Comparison of ENCODE assay signal across 22 cellular contexts in genomic region chr3:181797431-181797830, GRCh38.
DNase-seq lines count a peak whose midpoint lies in the region; ATAC-seq and TF ChIP-seq lines count a peak whose summit lies in the region.
"Had no signal": no experiment of that assay in that cellular context is flagged by ENCODE, and none has a peak within 500 bp of the region (broad histone marks: within the 10 kb centered on the region; RNA-seq: fewer than 3 reads in every experiment).

No MANE protein-coding gene starts in this region.

- H3K27me3 Mint-ChIP-seq in endothelial cell (ENCODE audit: unreplicated experiment): no peaks in the 10 kb centered on the region
- H3K27me3 Mint-ChIP-seq: CD4-positive, alpha-beta memory T cell had no signal

- peaks cover 8% of the 10 kb centered on the region for H3K4me1 Mint-ChIP-seq in endothelial cell (ENCODE audit: unreplicated experiment)
- H3K4me1 Mint-ChIP-seq: CD4-positive, alpha-beta memory T cell had no signal

- H4K91ac ChIP-seq in neuronal stem cell (ENCODE audit: low read depth, low read length, poor library complexity): no peak overlapping the region

- no peak overlapping the region for H3K27ac ChIP-seq in neuronal stem cell (replicated peaks; ENCODE audit: low read length)
- H3K27ac ChIP-seq: A549 had no signal

- H3K27me3 ChIP-seq in neuronal stem cell (ENCODE audit: control insufficient read depth in 3 of 3, insufficient read depth in 3 of 3, low read depth in 1 of 3, low read length in 3 of 3): no peaks in the 10 kb centered on the region

- H3K4me3 ChIP-seq in neuronal stem cell (ENCODE audit: low read length in 2 of 2): no peak overlapping the region
- H3K4me3 ChIP-seq: A549, K562 had no signal

- TF ChIP-seq CTCF in endothelial cell (IDR thresholded peaks at IDR 0.05; ENCODE audit: unreplicated experiment): no peak

- H3K18ac ChIP-seq in neuronal stem cell (ENCODE audit: low read length): no peak overlapping the region

- H3K9me3 Mint-ChIP-seq in endothelial cell (ENCODE audit: unreplicated experiment): no peaks in the 10 kb centered on the region

- H2AK5ac ChIP-seq in neuronal stem cell (ENCODE audit: low read depth, low read length): no peak overlapping the region

- no peak overlapping the region for H4K8ac ChIP-seq in neuronal stem cell (ENCODE audit: low read depth, low read length)

- H3K23ac ChIP-seq in neuronal stem cell (ENCODE audit: low read depth, low read length, poor library complexity): no peak overlapping the region

- peak overlapping the region; percentile 89 for H2AFZ ChIP-seq in neuronal stem cell (ENCODE audit: low read length)

- no peak overlapping the region for H3K9ac ChIP-seq in neuronal stem cell (ENCODE audit: low read depth, low read length, poor library complexity)
- H3K9ac ChIP-seq: SK-N-SH had no signal

- DNase-seq in NCI-H2081 treated with DMSO at 0.1 percent for 48 hours (lab: John Stamatoyannopoulos, UW) (peak; percentile 75), RPMI7951 (ENCODE audit: low read depth) (peak; percentile 9), endothelial cell (ENCODE audit: low spot score) (no peak), neuronal stem cell (ENCODE audit: low spot score) (no peak), NCI-H187 (lab: John Stamatoyannopoulos, UW) (no peak)
- DNase-seq: C1 segment of cervical spinal cord; Caco-2; CD4-positive, alpha-beta memory T cell; MV-4-11; NCI-H1105; NCI-H1694; NCI-H2171 treated with DMSO at 0.1 percent for 48 hours; NCI-H345; NCI-H510A treated with DMSO at 0.1 percent for 48 hours; NCI-H774; SHP77 treated with DMSO at 0.1 percent for 48 hours; SK-N-SH; T-helper 2 cell had no signal

- no peak overlapping the region for H3K4ac ChIP-seq in neuronal stem cell (ENCODE audit: low read length)

- H3K9me3 ChIP-seq in neuronal stem cell (replicated peaks in 1 of 2; ENCODE audit: control insufficient read depth in 2 of 2, insufficient read depth in 1 of 2, low read depth in 1 of 2, low read length in 2 of 2): no peaks in the 10 kb centered on the region
- H3K9me3 ChIP-seq: A549, Caco-2, SK-N-SH had no signal

- H2BK5ac ChIP-seq in neuronal stem cell (ENCODE audit: low read length): no peak overlapping the region

- H2BK12ac ChIP-seq in neuronal stem cell (ENCODE audit: low read length): no peak overlapping the region

- H3K36me3 Mint-ChIP-seq in endothelial cell (ENCODE audit: low read depth, unreplicated experiment): no peaks in the 10 kb centered on the region
- H3K36me3 Mint-ChIP-seq: CD4-positive, alpha-beta memory T cell had no signal

- no peaks in the 10 kb centered on the region for H3K79me1 ChIP-seq in neuronal stem cell (ENCODE audit: low read depth, low read length)

- peaks cover 9 to 10% of the 10 kb centered on the region in 2 donors for H3K4me1 ChIP-seq in neuronal stem cell (ENCODE audit: control insufficient read depth in 2 of 2, insufficient read depth in 1 of 2, low read depth in 1 of 2, low read length in 2 of 2)
- H3K4me1 ChIP-seq: A549, Caco-2 had no signal

- no peaks in the 10 kb centered on the region for H3K36me3 ChIP-seq in neuronal stem cell (replicated peaks in 1 of 2; ENCODE audit: control insufficient read depth in 2 of 2, insufficient read depth in 2 of 2, low read length in 2 of 2)

- no peak overlapping the region for H2BK120ac ChIP-seq in neuronal stem cell (ENCODE audit: low read depth, low read length)

- no CpG with 5 or more reads among the region's 2 CpGs for WGBS in neuronal stem cell (ENCODE audit: extremely low coverage in 2 of 2, insufficient read length in 2 of 2, insufficient replicate concordance in 1 of 2), 2 donors

- H3K14ac ChIP-seq in neuronal stem cell (ENCODE audit: low read length): no peak overlapping the region

- H2BK15ac ChIP-seq in neuronal stem cell (ENCODE audit: low read length): no peak overlapping the region

- H3K4me3 Mint-ChIP-seq in endothelial cell (ENCODE audit: unreplicated experiment): no peak overlapping the region
- H3K4me3 Mint-ChIP-seq: CD4-positive, alpha-beta memory T cell had no signal

- H3K4me2 ChIP-seq in neuronal stem cell (ENCODE audit: insufficient read depth, low read length, poor library complexity, severe bottlenecking): no peak overlapping the region
- H3K4me2 ChIP-seq: A549, SK-N-SH had no signal

- H3K27ac Mint-ChIP-seq in endothelial cell (ENCODE audit: unreplicated experiment): peak overlapping the region; percentile 74
- H3K27ac Mint-ChIP-seq: CD4-positive, alpha-beta memory T cell had no signal

- no peak for ATAC-seq in HG02885 (IDR thresholded peaks at IDR 0.05; ENCODE audit: poor library complexity, unreplicated experiment)
- ATAC-seq in GM21515 (IDR thresholded peaks at IDR 0.05; ENCODE audit: unreplicated experiment): no peak
- ATAC-seq: A549, K562 had no signal

Comparison
In these comparisons a context has a peak if more than half of its experiments do, and no peak if none do; other contexts are left out.
1. DNase-seq: peak in NCI-H2081 treated with DMSO at 0.1 percent for 48 hours (single experiment) and RPMI7951 (single experiment); none in endothelial cell (single experiment), neuronal stem cell (single experiment) and NCI-H187 (0 of 2).